ENCODE assay signal across 19 cellular contexts in the genomic region with DNA sequence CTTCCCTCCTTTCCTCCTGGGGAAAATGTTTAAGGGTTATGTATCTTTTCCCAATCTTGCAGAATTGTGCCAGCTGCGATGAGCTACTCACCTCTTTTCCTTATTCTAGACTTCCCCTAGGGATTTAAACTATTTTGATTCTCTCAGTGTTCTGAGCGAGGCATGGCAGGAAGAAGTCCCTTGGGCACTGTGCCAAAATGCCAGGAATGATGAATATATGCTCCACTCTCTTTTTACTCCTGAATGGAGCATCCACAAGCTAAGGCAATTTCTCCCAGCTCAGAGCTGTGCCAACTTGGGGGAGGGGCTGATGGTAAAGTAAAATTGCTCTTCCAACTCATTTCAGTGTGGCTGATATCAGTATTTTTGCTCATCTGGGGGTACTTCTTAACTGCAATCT. TPM values are rescaled to one million over a fixed set of nuclear protein-coding genes. Genes with fewer than 3 reads are reported as not detected.
DNase-seq lines count a peak whose midpoint lies in the region; ATAC-seq and TF ChIP-seq lines count a peak whose summit lies in the region.
"Had no signal": no experiment of that assay in that cellular context is flagged by ENCODE, and none has a peak within 500 bp of the region (broad histone marks: within the 10 kb centered on the region; RNA-seq: fewer than 3 reads in every experiment).

No MANE protein-coding gene starts in this region.

- DNase-seq in DMS 273 (lab: John Stamatoyannopoulos, UW; ENCODE audit: unreplicated experiment) (peak; percentile 12), DMS 273 treated with DMSO at 0.1 percent for 48 hours (lab: John Stamatoyannopoulos, UW) (no peak), NCI-H69 (lab: John Stamatoyannopoulos, UW) (peak; percentile 63), cardiac fibroblast (ENCODE audit: low read depth in 2 of 2) (peak; percentile 8 to 41), sigmoid colon (no peak), HAP-1 (ENCODE audit: low spot score in 2 of 2) (no peak), NCI-H524 (lab: John Stamatoyannopoulos, UW) (no peak)
- no peak for DNase-seq in CD4-positive, CD25-positive, alpha-beta regulatory T cell
- DNase-seq: activated B cell treated with CpG ODN at 0.5 μM for 24 hours; body of pancreas; Karpas-422; lower lobe of right lung; NCI-H2029; nephron progenitor cell; stimulated activated CD4-positive, alpha-beta T cell treated with anti-CD3 and anti-CD28 coated beads, Interleukin-1b, Interleukin-23, amount 100 ng/mL, for 48 hours; upper lobe of right lung had no signal

- H3K4me1 ChIP-seq in CD4-positive, CD25-positive, alpha-beta regulatory T cell (ENCODE audit: control insufficient read depth, insufficient read depth, low read length, poor library complexity, severe bottlenecking) = peaks cover 10% of the 10 kb centered on the region
- H3K4me1 ChIP-seq in sigmoid colon = no peaks in the 10 kb centered on the region
- H3K4me1 ChIP-seq in HAP-1 = no peaks in the 10 kb centered on the region
- H3K4me1 ChIP-seq: body of pancreas, lower lobe of right lung, upper lobe of right lung had no signal

- in situ Hi-C loops in HAP-1 (cut with MboI; ENCODE audit: low sequenced_read_pairs) = no loop called here

- H3K9me3 ChIP-seq in CD4-positive, CD25-positive, alpha-beta regulatory T cell (ENCODE audit: control insufficient read depth in 2 of 2, low read length in 2 of 2) = no peaks in the 10 kb centered on the region
- no peaks in the 10 kb centered on the region for H3K9me3 ChIP-seq in sigmoid colon
- no peaks in the 10 kb centered on the region for H3K9me3 ChIP-seq in HAP-1
- H3K9me3 ChIP-seq: body of pancreas, lower lobe of right lung, upper lobe of right lung had no signal

- no peaks in the 10 kb centered on the region for H3K27me3 Mint-ChIP-seq in CD4-positive, CD25-positive, alpha-beta regulatory T cell

- WGBS in sigmoid colon, 2 donors = 75 to 81% methylated on average over 2 of the region's 2 CpGs

- no peaks in the 10 kb centered on the region for H3K27me3 ChIP-seq in CD4-positive, CD25-positive, alpha-beta regulatory T cell (ENCODE audit: control insufficient read depth, insufficient read depth, low read length)
- H3K27me3 ChIP-seq in sigmoid colon = no peaks in the 10 kb centered on the region
- H3K27me3 ChIP-seq in HAP-1 (ENCODE audit: low read depth) = no peaks in the 10 kb centered on the region
- H3K27me3 ChIP-seq: upper lobe of right lung had no signal

- ATAC-seq in CD4-positive, CD25-positive, alpha-beta regulatory T cell (ENCODE audit: low read depth in 2 of 2) = no peak
- ATAC-seq: body of pancreas, lower lobe of right lung, upper lobe of right lung had no signal

- H3K4me3 Mint-ChIP-seq in CD4-positive, CD25-positive, alpha-beta regulatory T cell = no peak overlapping the region
- H3K4me3 Mint-ChIP-seq: activated B cell treated with CpG ODN at 0.5 μM for 24 hours, CD14-positive monocyte, nephron progenitor cell had no signal

- TF ChIP-seq EP300 in sigmoid colon (IDR thresholded peaks at IDR 0.05) = no peak

- H3K4me3 ChIP-seq in CD4-positive, CD25-positive, alpha-beta regulatory T cell (ENCODE audit: low read depth, low read length) = no peak overlapping the region
- H3K4me3 ChIP-seq in cardiac fibroblast (replicated peaks in 1 of 2; ENCODE audit: low read depth in 2 of 2, low read length in 2 of 2) (no peak overlapping the region), sigmoid colon (no peak overlapping the region), HAP-1 (no peak overlapping the region)
- H3K4me3 ChIP-seq: body of pancreas, lower lobe of right lung, upper lobe of right lung had no signal

- H3K36me3 Mint-ChIP-seq in CD4-positive, CD25-positive, alpha-beta regulatory T cell = no peaks in the 10 kb centered on the region
- H3K36me3 Mint-ChIP-seq: CD14-positive monocyte had no signal

- peaks cover 5 to 27% (median 17%) of the 10 kb centered on the region in 4 donors for H3K4me1 Mint-ChIP-seq in CD4-positive, CD25-positive, alpha-beta regulatory T cell
- H3K4me1 Mint-ChIP-seq: activated B cell treated with CpG ODN at 0.5 μM for 24 hours, CD14-positive monocyte, nephron progenitor cell had no signal

- TF ChIP-seq CTCF in cardiac fibroblast (IDR thresholded peaks at IDR 0.05; ENCODE audit: low read depth, low read length) (no peak), sigmoid colon (IDR thresholded peaks at IDR 0.05) (no peak)

- peaks cover 0 to 3% (median 0%) of the 10 kb centered on the region in 7 donors for H3K9me3 Mint-ChIP-seq in CD4-positive, CD25-positive, alpha-beta regulatory T cell
- H3K9me3 Mint-ChIP-seq: activated B cell treated with CpG ODN at 0.5 μM for 24 hours, nephron progenitor cell had no signal

- intact Hi-C loops in sigmoid colon (cut with DNase I) = no loop called here

- H3K36me3 ChIP-seq in CD4-positive, CD25-positive, alpha-beta regulatory T cell (ENCODE audit: control insufficient read depth, insufficient read depth, low read length) = no peaks in the 10 kb centered on the region
- H3K36me3 ChIP-seq in sigmoid colon (no peaks in the 10 kb centered on the region), HAP-1 (replicated peaks) (no peaks in the 10 kb centered on the region)
- H3K36me3 ChIP-seq: lower lobe of right lung, upper lobe of right lung had no signal

- no peak for TF ChIP-seq POLR2A in sigmoid colon (IDR thresholded peaks at IDR 0.05)

- no peak overlapping the region for H3K27ac ChIP-seq in CD4-positive, CD25-positive, alpha-beta regulatory T cell (ENCODE audit: insufficient read depth, low read length, poor library complexity, severe bottlenecking)
- H3K27ac ChIP-seq in sigmoid colon = no peak overlapping the region
- H3K27ac ChIP-seq: 22Rv1, body of pancreas, lower lobe of right lung, upper lobe of right lung had no signal

- peak overlapping the region; percentile 42 to 82 (median 68) for H3K27ac Mint-ChIP-seq in CD4-positive, CD25-positive, alpha-beta regulatory T cell
- H3K27ac Mint-ChIP-seq: activated B cell treated with CpG ODN at 0.5 μM for 24 hours, nephron progenitor cell had no signal

RNA-seq across cellular contexts. Expression of gene C4orf17, which starts 4.0 kb away (rescaled TPM):
- not detected for total RNA-seq in CD4-positive, CD25-positive, alpha-beta regulatory T cell
- not detected for polyA plus RNA-seq in CD4-positive, CD25-positive, alpha-beta regulatory T cell
- total RNA-seq in sigmoid colon = not detected
- polyA plus RNA-seq in sigmoid colon = not detected
- total RNA-seq: activated B cell treated with CpG ODN at 0.5 μM for 24 hours, body of pancreas, fibroblast of villous mesenchyme, lower lobe of right lung, upper lobe of right lung had no signal
- polyA plus RNA-seq: CD14-positive monocyte had no signal

RNA-seq across cellular contexts. Expression of gene TRMT10A, which starts 57.1 kb away (rescaled TPM):
- total RNA-seq in CD4-positive, CD25-positive, alpha-beta regulatory T cell = 2.6 TPM
- polyA plus RNA-seq in CD4-positive, CD25-positive, alpha-beta regulatory T cell = 1 to 10 TPM; 2.9 to 5.7 (median 4.1) TPM
- total RNA-seq in sigmoid colon = 1 to 10 TPM; 3.9 to 7.5 (median 6.4) TPM
- polyA plus RNA-seq in sigmoid colon = 1 to 10 TPM; 4.8 to 5.6 (median 5.5) TPM

Comparison
In these comparisons a context has a peak if more than half of its experiments do, and no peak if none do; other contexts are left out.
1. DNase-seq: peak in DMS 273 (single experiment), NCI-H69 (single experiment) and cardiac fibroblast (2 of 2); none in DMS 273 treated with DMSO at 0.1 percent for 48 hours (single experiment), CD4-positive, CD25-positive, alpha-beta regulatory T cell (0 of 3), sigmoid colon (single experiment), HAP-1 (0 of 2) and NCI-H524 (0 of 2).